Comparison of ENCODE assay signal across 1 cellular context in genomic region chr19:12956446-12957388, GRCh38.
TF ChIP-seq lines count a peak whose summit lies in the region.

Gene GADD45GIP1 (minus strand): TSS chr19:12957223. CDS start chr19:12957212, 11 bp downstream.

TF ChIP-seq in HepG2, 621 proteins besides CTCF, POLR2A, EP300 and RAD21 (continued from another document and continues in another):
- TF ChIP-seq CSRNP1 (CRISPR knock-in tag; IDR thresholded peaks at IDR 0.05) (no peak; the same call in 1 of the 2 replicates), ZNF747 (CRISPR knock-in tag; IDR thresholded peaks at IDR 0.05; ENCODE audit: borderline replicate concordance) (0 out of 2 replicates have a peak, but pooled peaks have one; percentile 52), ZNF205 (CRISPR knock-in tag; IDR thresholded peaks at IDR 0.05) (peak; percentile 25; the same call in 1 of the 2 replicates), ZNF44 (CRISPR knock-in tag; IDR thresholded peaks at IDR 0.05) (peak; percentile 54; the same call in 1 of the 2 replicates), ZNF790 (CRISPR knock-in tag; IDR thresholded peaks at IDR 0.05; ENCODE audit: borderline replicate concordance) (peak; percentile 83; the same call in 1 of the 2 replicates), NCOA5 (CRISPR knock-in tag; IDR thresholded peaks at IDR 0.05) (no peak), PHF8 (CRISPR knock-in tag; IDR thresholded peaks at IDR 0.05) (peak; percentile 87), TCF7L2 (IDR thresholded peaks at IDR 0.05; ENCODE audit: low read depth, low read length) (no peak), HMGXB4 (CRISPR knock-in tag; IDR thresholded peaks at IDR 0.05; ENCODE audit: borderline replicate concordance in 1 of 2, low read depth in 1 of 2) (peak; percentile 72 to 86), DRAP1 (CRISPR knock-in tag; IDR thresholded peaks at IDR 0.05) (peak; percentile 51; the same call in 1 of the 2 replicates), ZNF510 (CRISPR knock-in tag; IDR thresholded peaks at IDR 0.05; ENCODE audit: low read depth) (no peak), ZNF441 (CRISPR knock-in tag; IDR thresholded peaks at IDR 0.05; ENCODE audit: borderline replicate concordance) (0 out of 2 replicates have a peak, but pooled peaks have one; percentile 18), HDAC2 (CRISPR knock-in tag; IDR thresholded peaks at IDR 0.05) (peak; percentile 45; the same call in 1 of the 2 replicates), ZEB1 (IDR thresholded peaks at IDR 0.05; ENCODE audit: insufficient replicate concordance, low read depth) (no peak), SAFB2 (CRISPR knock-in tag; IDR thresholded peaks at IDR 0.05; ENCODE audit: borderline replicate concordance, low read depth) (peak; percentile 23; the same call in 1 of the 2 replicates), DZIP1 (CRISPR knock-in tag; IDR thresholded peaks at IDR 0.05) (no peak), FOXK1 (CRISPR knock-in tag; IDR thresholded peaks at IDR 0.05; ENCODE audit: borderline replicate concordance, low read depth) (peak; percentile 29; the same call in 1 of the 2 replicates), ZNF687 (CRISPR knock-in tag; IDR thresholded peaks at IDR 0.05) (peak; percentile 90), ZNF430 (CRISPR knock-in tag; IDR thresholded peaks at IDR 0.05) (no peak), ZNF12 (CRISPR knock-in tag; IDR thresholded peaks at IDR 0.05) (no peak; the same call in 1 of the 2 replicates), STAG1 (CRISPR knock-in tag; IDR thresholded peaks at IDR 0.05) (no peak), TEAD2 (CRISPR knock-in tag; IDR thresholded peaks at IDR 0.05) (no peak), CENPT (CRISPR knock-in tag; IDR thresholded peaks at IDR 0.05; ENCODE audit: low read depth) (no peak), POLR2G (IDR thresholded peaks at IDR 0.05; ENCODE audit: low read depth, low read length) (peak; percentile 97), THRA (CRISPR knock-in tag; IDR thresholded peaks at IDR 0.05; ENCODE audit: borderline replicate concordance) (no peak), TBX2 (CRISPR knock-in tag; IDR thresholded peaks at IDR 0.05; ENCODE audit: borderline replicate concordance) (peak; percentile 76; the same call in 1 of the 2 replicates), CEBPB (IDR thresholded peaks at IDR 0.05; ENCODE audit: borderline replicate concordance, low read depth, low read length) (no peak), ATF3 (CRISPR knock-in tag; IDR thresholded peaks at IDR 0.05) (peak; percentile 24; the same call in 1 of the 2 replicates), TARDBP (CRISPR knock-in tag; IDR thresholded peaks at IDR 0.05) (0 out of 2 replicates have a peak, but pooled peaks have one; percentile 31), BRD4 (CRISPR knock-in tag; IDR thresholded peaks at IDR 0.05) (peak; percentile 96; the same call in 1 of the 2 replicates), BCLAF1 (IDR thresholded peaks at IDR 0.05) (no peak), KMT2B (CRISPR knock-in tag; IDR thresholded peaks at IDR 0.05) (peak; percentile 54; the same call in 1 of the 2 replicates), ZNF766 (CRISPR knock-in tag; IDR thresholded peaks at IDR 0.05; ENCODE audit: borderline replicate concordance) (peak; percentile 47; the same call in 1 of the 2 replicates), GABPA (IDR thresholded peaks at IDR 0.05; ENCODE audit: low read depth, low read length) (no peak), GABPA (CRISPR knock-in tag; IDR thresholded peaks at IDR 0.05; ENCODE audit: low read depth) (no peak), IRX3 (CRISPR knock-in tag; IDR thresholded peaks at IDR 0.05; ENCODE audit: borderline replicate concordance, low read depth) (peak; percentile 50; the same call in 1 of the 2 replicates), ZNF563 (CRISPR knock-in tag; IDR thresholded peaks at IDR 0.05) (peak; percentile 86), NONO (IDR thresholded peaks at IDR 0.05) (no peak), NONO (CRISPR knock-in tag; conservative IDR thresholded peaks at IDR 0.05) (peak; percentile 72), ZNF503 (CRISPR knock-in tag; IDR thresholded peaks at IDR 0.05) (no peak; the same call in 1 of the 2 replicates)
